ENCODE assay signal across 37 cellular contexts in the genomic region with DNA sequence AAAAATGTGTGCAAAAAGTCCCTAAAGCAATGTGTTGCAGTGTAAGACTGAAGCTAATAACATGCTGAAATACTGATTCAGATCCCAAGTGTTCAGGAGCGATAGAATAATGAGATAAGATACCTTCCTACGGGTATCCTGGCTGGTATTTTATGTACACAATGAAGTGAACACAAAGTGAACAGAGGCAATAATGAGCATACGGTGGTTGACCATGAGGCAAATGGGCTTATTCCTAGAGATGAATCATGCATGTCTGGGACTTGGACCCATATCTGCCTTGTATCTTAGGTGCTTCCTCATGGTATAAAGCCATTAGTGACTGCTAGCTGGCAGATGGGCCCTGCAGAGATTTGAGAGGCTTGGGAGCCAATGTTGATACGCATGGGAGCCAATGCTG. TPM values are rescaled to one million over a fixed set of nuclear protein-coding genes. Genes with fewer than 3 reads are reported as not detected.
"Had no signal": no experiment of that assay in that cellular context is flagged by ENCODE, and none has a peak within 500 bp of the region (broad histone marks: within the 10 kb centered on the region; RNA-seq: fewer than 3 reads in every experiment).

No MANE protein-coding gene starts in this region.

- H3K4me3 ChIP-seq: ascending aorta, cardiac muscle cell had no signal

- H3K36me3 ChIP-seq: ascending aorta, cardiac muscle cell had no signal

- H3K27ac ChIP-seq: ascending aorta, cardiac muscle cell, VCaP had no signal

- H3K9me3 Mint-ChIP-seq: activated B cell treated with CpG ODN at 0.5 μM for 24 hours; activated CD4-positive, alpha-beta memory T cell treated with anti-CD3 and anti-CD28 coated beads for 36 hours; activated CD4-positive, alpha-beta T cell treated with anti-CD3 and anti-CD28 coated beads, Interleukin-2, amount 10 ng/mL, durations not matched to agents 24 days and 14 days; activated CD8-positive, alpha-beta T cell treated with anti-CD3 and anti-CD28 coated beads for 36 hours; activated naive CD4-positive, alpha-beta T cell treated with anti-CD3 and anti-CD28 coated beads, Interleukin-2, amount 10 ng/mL, durations not matched to agents 7 days and 5 days; activated naive CD4-positive, alpha-beta T cell treated with anti-CD3 and anti-CD28 coated beads, Interleukin-2, amount 50 U/mL, for 24 hours; activated naive CD8-positive, alpha-beta T cell treated with anti-CD3 and anti-CD28 coated beads, Interleukin-2, amount 10 ng/mL, durations not matched to agents 7 days and 5 days; activated naive CD8-positive, alpha-beta T cell treated with anti-CD3 and anti-CD28 coated beads, Interleukin-2, amount 50 U/mL, for 24 hours; activated T-cell treated with anti-CD3 and anti-CD28 coated beads, Interleukin-2, amount 50 U/mL, for 24 hours; activated T-helper 2 cell treated with anti-CD3 and anti-CD28 coated beads, Interferon-gamma antibody, Interleukin-2, Interleukin-4, amounts not matched to agents 10 μg/mL and 5 μg/mL and 100 μg/mL, durations not matched to agents 14 hours and 24 hours and 36 hours; T-helper 1 cell treated with Interleukin-12 subunit alpha and Interleukin-12 subunit beta and Interleukin-4 antibody, amounts not matched to agents 30 μg/mL and 1 μg/mL, for 36 hours; T-helper 2 cell treated with Interferon-gamma antibody and Interleukin-4, amounts not matched to agents 5 μg/mL and 100 μg/mL, for 36 hours had no signal

- H3K27me3 ChIP-seq: ascending aorta, cardiac muscle cell had no signal

- H3K36me3 Mint-ChIP-seq: activated CD4-positive, alpha-beta memory T cell treated with anti-CD3 and anti-CD28 coated beads for 36 hours; activated naive CD4-positive, alpha-beta T cell treated with anti-CD3 and anti-CD28 coated beads, Interleukin-2, amount 10 ng/mL, durations not matched to agents 7 days and 5 days; activated naive CD4-positive, alpha-beta T cell treated with anti-CD3 and anti-CD28 coated beads, Interleukin-2, amount 50 U/mL, for 24 hours; activated naive CD8-positive, alpha-beta T cell; activated naive CD8-positive, alpha-beta T cell treated with anti-CD3 and anti-CD28 coated beads, Interleukin-2, amount 10 ng/mL, durations not matched to agents 7 days and 5 days had no signal

- H3K27me3 Mint-ChIP-seq: activated CD4-positive, alpha-beta memory T cell treated with anti-CD3 and anti-CD28 coated beads for 36 hours; activated naive CD8-positive, alpha-beta T cell treated with anti-CD3 and anti-CD28 coated beads, Interleukin-2, amount 50 U/mL, for 24 hours; central memory CD8-positive, alpha-beta T cell had no signal

- DNase-seq: activated B cell treated with CpG ODN at 0.5 μM for 24 hours; activated CD4-positive, alpha-beta memory T cell treated with anti-CD3 and anti-CD28 coated beads for 36 hours; activated CD4-positive, alpha-beta T cell treated with anti-CD3 and anti-CD28 coated beads for 4 hours; activated CD4-positive, alpha-beta T cell treated with anti-CD3 and anti-CD28 coated beads, Interleukin-2, amount 10 ng/mL, durations not matched to agents 24 days and 14 days; activated CD4-positive, alpha-beta T cell treated with anti-CD3 and anti-CD28 coated beads, Interleukin-2, amount 50 U/mL, for 1 hour; activated CD4-positive, alpha-beta T cell treated with anti-CD3 and anti-CD28 coated beads, Interleukin-2, amount 50 U/mL, for 4 hours; activated CD4-positive, CD25-positive, alpha-beta regulatory T cell treated with anti-CD3 and anti-CD28 coated beads, Interleukin-2, amount 50 U/mL, for 72 hours; activated CD8-positive, alpha-beta memory T cell treated with anti-CD3 and anti-CD28 coated beads, Interleukin-2, amount 50 U/mL, for 4 hours; activated CD8-positive, alpha-beta T cell treated with anti-CD3 and anti-CD28 coated beads for 36 hours; activated effector memory CD4-positive, alpha-beta T cell treated with Interleukin-2 at 50 U/mL for 16 hours; activated gamma-delta T cell; activated naive CD4-positive, alpha-beta T cell treated with anti-CD3 and anti-CD28 coated beads, Interleukin-2, amount 10 ng/mL, durations not matched to agents 7 days and 5 days; activated naive CD4-positive, alpha-beta T cell treated with Interleukin-2 at 50 U/mL for 16 hours; activated naive CD8-positive, alpha-beta T cell treated with anti-CD3 and anti-CD28 coated beads, Interleukin-2, amount 10 ng/mL, durations not matched to agents 7 days and 5 days; activated naive CD8-positive, alpha-beta T cell treated with anti-CD3 and anti-CD28 coated beads, Interleukin-2, amount 50 U/mL, for 24 hours; activated T-cell treated with anti-CD3 and anti-CD28 coated beads, Interleukin-2, amount 50 U/mL, for 24 hours; activated T-cell treated with anti-CD3 and anti-CD28 coated beads, Interleukin-2, amount 50 U/mL, for 48 hours; amygdala; anterior cingulate cortex; caudate nucleus; cerebellar nuclear complex; T-helper 1 cell; T-helper 2 cell; T-helper 9 cell had no signal

- FAIRE-seq: bronchial epithelial cell, TTC549 had no signal

- H3K4me1 Mint-ChIP-seq: activated B cell treated with CpG ODN at 0.5 μM for 24 hours; activated CD4-positive, alpha-beta T cell treated with anti-CD3 and anti-CD28 coated beads, Interleukin-2, amount 10 ng/mL, durations not matched to agents 24 days and 14 days; activated naive CD4-positive, alpha-beta T cell treated with anti-CD3 and anti-CD28 coated beads, Interleukin-2, amount 10 ng/mL, durations not matched to agents 7 days and 5 days; activated naive CD4-positive, alpha-beta T cell treated with anti-CD3 and anti-CD28 coated beads, Interleukin-2, amount 50 U/mL, for 24 hours; activated naive CD8-positive, alpha-beta T cell treated with anti-CD3 and anti-CD28 coated beads, Interleukin-2, amount 10 ng/mL, durations not matched to agents 7 days and 5 days; activated naive CD8-positive, alpha-beta T cell treated with anti-CD3 and anti-CD28 coated beads, Interleukin-2, amount 50 U/mL, for 24 hours; central memory CD8-positive, alpha-beta T cell had no signal

- H3K9me3 ChIP-seq: ascending aorta had no signal

- H3K27ac Mint-ChIP-seq: activated B cell treated with CpG ODN at 0.5 μM for 24 hours; activated CD4-positive, alpha-beta memory T cell treated with anti-CD3 and anti-CD28 coated beads for 36 hours; activated CD4-positive, alpha-beta T cell treated with anti-CD3 and anti-CD28 coated beads, Interleukin-2, amount 10 ng/mL, durations not matched to agents 24 days and 14 days; activated CD8-positive, alpha-beta T cell treated with anti-CD3 and anti-CD28 coated beads for 36 hours; activated naive CD4-positive, alpha-beta T cell treated with anti-CD3 and anti-CD28 coated beads, Interleukin-2, amount 10 ng/mL, durations not matched to agents 7 days and 5 days; activated naive CD4-positive, alpha-beta T cell treated with anti-CD3 and anti-CD28 coated beads, Interleukin-2, amount 50 U/mL, for 24 hours; activated naive CD8-positive, alpha-beta T cell; activated naive CD8-positive, alpha-beta T cell treated with anti-CD3 and anti-CD28 coated beads, Interleukin-2, amount 10 ng/mL, durations not matched to agents 7 days and 5 days; activated naive CD8-positive, alpha-beta T cell treated with anti-CD3 and anti-CD28 coated beads, Interleukin-2, amount 50 U/mL, for 24 hours; activated T-cell treated with anti-CD3 and anti-CD28 coated beads, Interleukin-2, amount 50 U/mL, for 24 hours; activated T-helper 2 cell treated with anti-CD3 and anti-CD28 coated beads, Interferon-gamma antibody, Interleukin-2, Interleukin-4, amounts not matched to agents 10 μg/mL and 5 μg/mL and 100 μg/mL, durations not matched to agents 14 hours and 24 hours and 36 hours; brain; T-helper 1 cell treated with Interleukin-12 subunit alpha and Interleukin-12 subunit beta and Interleukin-4 antibody, amounts not matched to agents 30 μg/mL and 1 μg/mL, for 36 hours; T-helper 2 cell treated with Interferon-gamma antibody and Interleukin-4, amounts not matched to agents 5 μg/mL and 100 μg/mL, for 36 hours had no signal

- H3K4me3 Mint-ChIP-seq: activated B cell treated with CpG ODN at 0.5 μM for 24 hours; activated CD4-positive, alpha-beta memory T cell treated with anti-CD3 and anti-CD28 coated beads for 36 hours; activated CD4-positive, alpha-beta T cell treated with anti-CD3 and anti-CD28 coated beads, Interleukin-2, amount 10 ng/mL, durations not matched to agents 24 days and 14 days; activated CD8-positive, alpha-beta T cell treated with anti-CD3 and anti-CD28 coated beads for 36 hours; activated naive CD4-positive, alpha-beta T cell treated with anti-CD3 and anti-CD28 coated beads, Interleukin-2, amount 10 ng/mL, durations not matched to agents 7 days and 5 days; activated naive CD4-positive, alpha-beta T cell treated with anti-CD3 and anti-CD28 coated beads, Interleukin-2, amount 50 U/mL, for 24 hours; activated naive CD8-positive, alpha-beta T cell; activated naive CD8-positive, alpha-beta T cell treated with anti-CD3 and anti-CD28 coated beads, Interleukin-2, amount 10 ng/mL, durations not matched to agents 7 days and 5 days; activated naive CD8-positive, alpha-beta T cell treated with anti-CD3 and anti-CD28 coated beads, Interleukin-2, amount 50 U/mL, for 24 hours; activated T-cell treated with anti-CD3 and anti-CD28 coated beads, Interleukin-2, amount 50 U/mL, for 24 hours; brain; central memory CD8-positive, alpha-beta T cell; T-helper 1 cell treated with Interleukin-12 subunit alpha and Interleukin-12 subunit beta and Interleukin-4 antibody, amounts not matched to agents 30 μg/mL and 1 μg/mL, for 36 hours; T-helper 2 cell treated with Interferon-gamma antibody and Interleukin-4, amounts not matched to agents 5 μg/mL and 100 μg/mL, for 36 hours had no signal

RNA-seq across cellular contexts. Expression of gene PTPRG, which starts 21.5 kb away (rescaled TPM):
- total RNA-seq: activated CD8-positive, alpha-beta memory T cell treated with anti-CD3 and anti-CD28 coated beads for 36 hours; activated CD8-positive, alpha-beta T cell treated with anti-CD3 and anti-CD28 coated beads for 36 hours; activated naive CD8-positive, alpha-beta T cell treated with anti-CD3 and anti-CD28 coated beads, Interleukin-2, amount 10 ng/mL, durations not matched to agents 7 days and 5 days had no signal
